ENCODE assay signal across 12 cellular contexts in the genomic region with DNA sequence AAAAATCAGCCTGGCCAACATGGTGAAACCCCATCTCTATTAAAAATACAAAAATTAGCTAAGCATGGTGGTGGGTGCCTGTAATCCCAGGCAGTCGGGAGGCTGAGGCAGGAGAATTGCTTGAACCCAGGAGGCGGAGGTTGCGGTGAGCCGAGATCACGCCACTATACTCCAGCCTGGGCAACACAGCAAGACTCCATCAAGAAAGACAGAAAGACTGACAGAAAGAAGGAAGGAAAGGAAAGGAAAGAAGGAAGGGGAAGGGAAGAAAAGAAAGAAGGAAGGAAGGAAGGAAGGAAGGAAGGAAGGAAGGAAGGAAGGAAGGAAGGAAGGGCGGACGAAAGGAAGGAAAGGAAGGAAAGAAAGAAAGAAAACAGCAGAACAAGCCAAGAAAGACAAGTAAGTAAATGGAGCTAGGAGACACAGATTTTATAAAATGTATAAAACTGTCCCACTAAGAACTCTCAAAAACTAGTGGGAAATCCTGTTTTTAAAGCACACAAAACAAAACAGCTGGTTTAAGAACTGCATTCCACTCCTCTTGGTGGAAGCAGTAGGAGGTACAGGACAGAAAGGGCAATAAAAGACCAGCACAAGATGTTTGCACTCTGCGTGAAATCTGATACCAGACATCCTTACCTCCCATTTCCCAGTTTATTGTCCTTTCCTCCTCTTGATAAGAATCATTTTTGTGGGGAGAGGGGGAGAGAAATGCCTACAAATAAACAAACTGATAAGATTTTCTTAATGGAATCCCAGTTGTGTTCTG. TPM values are rescaled to one million over a fixed set of nuclear protein-coding genes. Genes with fewer than 3 reads are reported as not detected.
DNase-seq lines count a peak whose midpoint lies in the region; ATAC-seq, FAIRE-seq and TF ChIP-seq lines count a peak whose summit lies in the region.
"Had no signal": no experiment of that assay in that cellular context is flagged by ENCODE, and none has a peak within 500 bp of the region (broad histone marks: within the 10 kb centered on the region; RNA-seq: fewer than 3 reads in every experiment).

No MANE protein-coding gene starts in this region.

- H3K36me3 ChIP-seq in SJSA1, result no peaks in the 10 kb centered on the region
- no peaks in the 10 kb centered on the region for H3K36me3 ChIP-seq in upper lobe of right lung
- H3K36me3 ChIP-seq: ascending aorta had no signal

- FAIRE-seq in RCC 7860 (lab: Jason Lieb, UNC), result no peak
- FAIRE-seq: GM18507 had no signal

- DNase-seq in NCI-H345 (lab: John Stamatoyannopoulos, UW), result peak; percentile 4
- no peak for DNase-seq in NCI-H345 treated with DMSO at 0.1 percent for 48 hours (lab: John Stamatoyannopoulos, UW; ENCODE audit: unreplicated experiment)
- peak; percentile 68 to 91 for DNase-seq in SJSA1 (ENCODE audit: low read depth in 1 of 2, low spot score in 2 of 2)
- DNase-seq in foreskin keratinocyte, result no peak
- no peak for DNase-seq in upper lobe of right lung
- DNase-seq in NCI-H187 (lab: John Stamatoyannopoulos, UW), result no peak
- no peak for DNase-seq in RCC 7860 (ENCODE audit: low spot score)
- DNase-seq in dorsolateral prefrontal cortex, result no peak
- DNase-seq: activated CD4-positive, alpha-beta T cell treated with anti-CD3 and anti-CD28 coated beads, Interleukin-2, amount 50 U/mL, for 1 hour; H7 had no signal

- no peak overlapping the region for H3K4me3 ChIP-seq in SJSA1
- H3K4me3 ChIP-seq in upper lobe of right lung, result no peak overlapping the region
- H3K4me3 ChIP-seq in dorsolateral prefrontal cortex, result no peak overlapping the region
- H3K4me3 ChIP-seq: ascending aorta had no signal

- intact Hi-C loops in upper lobe of right lung (cut with DNase I), result no loop called here
- intact Hi-C loops in dorsolateral prefrontal cortex (cut with DNase I), result no loop called here

- TF ChIP-seq CTCF in foreskin keratinocyte (conservative IDR thresholded peaks at IDR 0.05) (no peak), upper lobe of right lung (IDR thresholded peaks at IDR 0.05) (no peak), dorsolateral prefrontal cortex (IDR thresholded peaks at IDR 0.05 in 54 of 56, conservative IDR thresholded peaks at IDR 0.05 in 2 of 56; ENCODE audit: low read depth in 1 of 56, partially characterized antibody in 56 of 56) (no peak)

- peak; percentile 4 for ATAC-seq in foreskin keratinocyte
- peak; percentile 38 for ATAC-seq in upper lobe of right lung

- H3K4me1 ChIP-seq in SJSA1 (replicated peaks) (peaks cover 45% of the 10 kb centered on the region), foreskin keratinocyte (peaks cover 28% of the 10 kb centered on the region), upper lobe of right lung (peaks cover 54% of the 10 kb centered on the region)

- H3K9me3 ChIP-seq in SJSA1 (replicated peaks), result no peaks in the 10 kb centered on the region
- H3K9me3 ChIP-seq in upper lobe of right lung, result no peaks in the 10 kb centered on the region
- H3K9me3 ChIP-seq: ascending aorta had no signal

- no peaks in the 10 kb centered on the region for H3K27me3 ChIP-seq in SJSA1 (replicated peaks)
- H3K27me3 ChIP-seq in foreskin keratinocyte, result no peaks in the 10 kb centered on the region
- no peaks in the 10 kb centered on the region for H3K27me3 ChIP-seq in upper lobe of right lung
- H3K27me3 ChIP-seq in dorsolateral prefrontal cortex, result peaks cover 0 to 6% (median 0%) of the 10 kb centered on the region in 45 donors
- H3K27me3 ChIP-seq: ascending aorta had no signal

- H3K27ac ChIP-seq in SJSA1 (0 out of 2 replicates have a peak overlapping the region, but pooled peaks have one; percentile 12), foreskin keratinocyte (peak overlapping the region; percentile 60), upper lobe of right lung (no peak overlapping the region), dorsolateral prefrontal cortex (no peak overlapping the region)
- H3K27ac ChIP-seq: ascending aorta had no signal

RNA-seq across cellular contexts. Expression of gene MYO10, which starts 46.7 kb away (rescaled TPM):
- total RNA-seq in SJSA1 (2014; rRNA removed; shearing (Covaris generic)), result 38.8 and 54.3 TPM in 2 replicates
- total RNA-seq in foreskin keratinocyte (57.7 and 62.5 TPM in 2 replicates), upper lobe of right lung (67.0 TPM), dorsolateral prefrontal cortex (100 to 1,000 TPM in 13 of 120 experiments, 10 to 100 TPM in 107; 35.7 to 202 (median 74.8) TPM)
- 11.2 and 11.5 TPM in 2 replicates for polyA plus RNA-seq in foreskin keratinocyte

Comparison
In these comparisons a context has a peak if more than half of its experiments do, and no peak if none do; other contexts are left out.
1. DNase-seq: peak in NCI-H345 (single experiment) and SJSA1 (2 of 2); none in NCI-H345 treated with DMSO at 0.1 percent for 48 hours (single experiment), foreskin keratinocyte (0 of 2), upper lobe of right lung (single experiment), NCI-H187 (0 of 2), RCC 7860 (single experiment) and dorsolateral prefrontal cortex (0 of 10).
2. H3K27ac ChIP-seq: peak in SJSA1 (single experiment) and foreskin keratinocyte (single experiment); none in upper lobe of right lung (single experiment) and dorsolateral prefrontal cortex (0 of 59).